ENCODE assay signal across 9 cellular contexts in the genomic region with DNA sequence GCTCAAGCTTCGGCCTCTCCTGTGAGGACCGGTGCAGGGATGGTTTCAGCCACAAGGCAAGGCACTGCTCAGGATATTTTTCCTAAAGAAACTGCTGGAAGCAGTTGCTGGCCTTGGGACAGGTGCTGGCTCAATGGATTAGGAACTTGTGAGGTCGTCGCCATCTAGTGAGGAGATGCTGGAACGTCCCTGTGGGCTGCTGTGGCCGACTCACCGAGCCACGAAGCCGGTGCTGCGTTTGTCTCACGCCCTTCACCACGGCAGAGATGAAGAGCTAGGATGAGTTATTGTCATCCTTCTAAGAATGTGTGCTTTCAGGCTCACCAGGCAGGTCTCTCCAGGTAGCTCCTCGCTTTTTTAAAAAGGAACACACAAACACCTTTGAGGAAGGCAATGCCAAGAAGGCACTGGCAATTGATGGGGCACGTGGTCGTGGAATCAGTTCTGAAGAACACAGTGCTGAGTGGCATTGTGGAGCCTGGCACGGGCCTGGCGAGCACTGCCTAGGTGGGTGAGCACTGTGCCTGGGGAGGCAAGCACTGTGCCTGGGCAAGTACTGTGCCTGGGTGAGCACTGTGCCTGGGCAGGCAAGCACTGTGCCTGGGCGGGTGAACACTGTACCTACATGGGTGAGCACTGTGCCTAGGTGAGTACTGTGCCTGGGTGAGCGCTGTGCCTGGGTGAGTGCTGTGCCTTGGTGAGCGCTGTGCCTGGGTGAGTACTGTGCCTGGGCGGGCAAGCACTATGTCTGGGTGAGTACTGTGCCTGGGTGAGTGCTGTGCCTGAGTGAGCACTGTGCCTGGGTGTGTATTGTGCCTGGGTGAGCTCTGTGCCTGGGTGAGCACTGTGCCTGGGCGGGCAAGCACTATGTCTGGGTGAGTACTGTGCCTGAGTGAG.
DNase-seq lines count a peak whose midpoint lies in the region; ATAC-seq lines count a peak whose summit lies in the region.
"Had no signal": no experiment of that assay in that cellular context is flagged by ENCODE, and none has a peak within 500 bp of the region (broad histone marks: within the 10 kb centered on the region; RNA-seq: fewer than 3 reads in every experiment).

No MANE protein-coding gene starts in this region.

- DNase-seq in NCI-H2107 treated with DMSO at 0.1 percent for 48 hours (lab: John Stamatoyannopoulos, UW; ENCODE audit: unreplicated experiment) (peak; percentile 26), NCI-H2107 (lab: John Stamatoyannopoulos, UW) (no peak), NCI-H1105 (lab: John Stamatoyannopoulos, UW) (peak; percentile 91), iPS DF 19.7 (ENCODE audit: low read depth, low spot score) (peak; percentile 42), substantia nigra (lab: John Stamatoyannopoulos, UW) (peak in 40 of 49 donors; percentile 10 to 75 (median 39)), ureter (ENCODE audit: low spot score) (no peak)

- ATAC-seq in activated T-helper 17 cell treated with anti-CD3 and anti-CD28 coated beads, Interleukin-2, amount 50 U/mL, for 72 hours (replicated peaks): peak; percentile 18
- no peak for ATAC-seq in HG02571 (IDR thresholded peaks at IDR 0.05; ENCODE audit: unreplicated experiment)
- ATAC-seq: CD8-positive, alpha-beta T cell had no signal

- no peak overlapping the region for H3K27ac ChIP-seq in substantia nigra (ENCODE audit: low read depth, low read length, poor library complexity, severe bottlenecking)

- H3K36me3 Mint-ChIP-seq in activated T-helper 17 cell treated with anti-CD3 and anti-CD28 coated beads, Interleukin-2, amount 50 U/mL, for 72 hours (ENCODE audit: low read depth): no peaks in the 10 kb centered on the region
- H3K36me3 Mint-ChIP-seq: CD8-positive, alpha-beta T cell had no signal

- peaks cover 23% of the 10 kb centered on the region for H3K27me3 Mint-ChIP-seq in activated T-helper 17 cell treated with anti-CD3 and anti-CD28 coated beads, Interleukin-2, amount 50 U/mL, for 72 hours

- H3K27ac Mint-ChIP-seq in activated T-helper 17 cell treated with anti-CD3 and anti-CD28 coated beads, Interleukin-2, amount 50 U/mL, for 72 hours: no peak overlapping the region
- H3K27ac Mint-ChIP-seq: CD8-positive, alpha-beta T cell had no signal

- H3K4me1 Mint-ChIP-seq in activated T-helper 17 cell treated with anti-CD3 and anti-CD28 coated beads, Interleukin-2, amount 50 U/mL, for 72 hours: no peaks in the 10 kb centered on the region

- no peak overlapping the region for H3K4me3 Mint-ChIP-seq in activated T-helper 17 cell treated with anti-CD3 and anti-CD28 coated beads, Interleukin-2, amount 50 U/mL, for 72 hours
- H3K4me3 Mint-ChIP-seq: CD8-positive, alpha-beta T cell had no signal

- H3K9me3 Mint-ChIP-seq in activated T-helper 17 cell treated with anti-CD3 and anti-CD28 coated beads, Interleukin-2, amount 50 U/mL, for 72 hours: no peaks in the 10 kb centered on the region

Comparison
In these comparisons a context has a peak if more than half of its experiments do, and no peak if none do; other contexts are left out.
1. DNase-seq: peak in NCI-H2107 treated with DMSO at 0.1 percent for 48 hours (single experiment), NCI-H1105 (single experiment), iPS DF 19.7 (single experiment) and substantia nigra (40 of 49); none in NCI-H2107 (single experiment) and ureter (single experiment).